ENCODE assay signal across 12 cellular contexts in genomic region chr5:53303105-53303504, GRCh38.
DNase-seq lines count a peak whose midpoint lies in the region; ATAC-seq and TF ChIP-seq lines count a peak whose summit lies in the region.
"Had no signal": no experiment of that assay in that cellular context is flagged by ENCODE, and none has a peak within 500 bp of the region (broad histone marks: within the 10 kb centered on the region; RNA-seq: fewer than 3 reads in every experiment).

No MANE protein-coding gene starts in this region.

- intact Hi-C loops in activated naive CD4-positive, alpha-beta T cell treated with anti-CD3 and anti-CD28 coated beads for 36 hours (cut with micrococcal nuclease) = loop anchor here (1.0 kb wide), 3 partner anchors 63 to 295 kb away; no protein-coding TSS in a partner anchor
- intact Hi-C loops in right lobe of liver (cut with DNase I) = no loop called here

- peaks cover 14% of the 10 kb centered on the region for H3K4me1 Mint-ChIP-seq in activated naive CD4-positive, alpha-beta T cell treated with anti-CD3 and anti-CD28 coated beads for 36 hours (ENCODE audit: low read depth)

- H3K4me3 ChIP-seq in fibroblast of mammary gland (ENCODE audit: control insufficient read depth, low read depth, low read length) = no peak overlapping the region
- H3K4me3 ChIP-seq in right lobe of liver = no peak overlapping the region

- 38% methylated on average over 1 of the region's 1 CpG for WGBS in right lobe of liver (ENCODE audit: insufficient coverage, low coverage, low lambda C conversion rate, missing lambda C conversion rate)

- no peaks in the 10 kb centered on the region for H3K36me3 ChIP-seq in right lobe of liver

- H3K27me3 Mint-ChIP-seq in activated naive CD4-positive, alpha-beta T cell treated with anti-CD3 and anti-CD28 coated beads for 36 hours (ENCODE audit: low read depth) = peaks cover 18% of the 10 kb centered on the region
- H3K27me3 Mint-ChIP-seq: activated CD4-positive, alpha-beta T cell treated with anti-CD3 and anti-CD28 coated beads, Interleukin-2, amount 10 ng/mL, durations not matched to agents 7 days and 5 days had no signal

- peaks cover 24% of the 10 kb centered on the region for H3K9me3 Mint-ChIP-seq in activated naive CD4-positive, alpha-beta T cell treated with anti-CD3 and anti-CD28 coated beads for 36 hours
- H3K9me3 Mint-ChIP-seq: activated CD4-positive, alpha-beta T cell treated with anti-CD3 and anti-CD28 coated beads, Interleukin-2, amount 10 ng/mL, durations not matched to agents 7 days and 5 days had no signal

- H3K27me3 ChIP-seq in right lobe of liver = no peaks in the 10 kb centered on the region

- H3K27ac Mint-ChIP-seq in activated naive CD4-positive, alpha-beta T cell treated with anti-CD3 and anti-CD28 coated beads for 36 hours = no peak overlapping the region
- H3K27ac Mint-ChIP-seq: activated CD4-positive, alpha-beta T cell treated with anti-CD3 and anti-CD28 coated beads, Interleukin-2, amount 10 ng/mL, durations not matched to agents 7 days and 5 days had no signal

- H3K27ac ChIP-seq in RWPE1 (no peak overlapping the region), right lobe of liver (no peak overlapping the region)

- no peak for TF ChIP-seq CTCF in RWPE1 (conservative IDR thresholded peaks at IDR 0.05; ENCODE audit: low read depth)
- no peak for TF ChIP-seq CTCF in fibroblast of mammary gland (conservative IDR thresholded peaks at IDR 0.05; ENCODE audit: control insufficient read depth, insufficient read depth, low read depth, low read length)
- no peak for TF ChIP-seq CTCF in right lobe of liver (IDR thresholded peaks at IDR 0.05)

- no peaks in the 10 kb centered on the region for H3K4me1 ChIP-seq in right lobe of liver

- POLR2A ChIA-PET in RWPE1 (lab: Yijun Ruan, JAX; ENCODE audit: low non-redundant PET) = no interaction called here

- no peak overlapping the region for H3K4me3 Mint-ChIP-seq in activated naive CD4-positive, alpha-beta T cell treated with anti-CD3 and anti-CD28 coated beads for 36 hours
- H3K4me3 Mint-ChIP-seq: activated CD4-positive, alpha-beta T cell treated with anti-CD3 and anti-CD28 coated beads, Interleukin-2, amount 10 ng/mL, durations not matched to agents 7 days and 5 days had no signal

- DNase-seq in activated naive CD4-positive, alpha-beta T cell treated with anti-CD3 and anti-CD28 coated beads for 36 hours = peak; percentile 22
- no peak for DNase-seq in activated naive CD4-positive, alpha-beta T cell treated with Interleukin-2 at 50 U/mL for 16 hours
- DNase-seq in RWPE1 (ENCODE audit: low spot score) = peak; percentile 96
- DNase-seq in fibroblast of mammary gland (ENCODE audit: low read depth) = peak; percentile 95
- DNase-seq in stromal cell of bone marrow (ENCODE audit: low read depth) = peak; percentile 57
- DNase-seq in right lobe of liver = no peak
- DNase-seq in NCI-H82 treated with DMSO at 0.1 percent for 48 hours (lab: John Stamatoyannopoulos, UW; ENCODE audit: unreplicated experiment) = no peak
- DNase-seq: activated CD4-positive, alpha-beta T cell treated with anti-CD3 and anti-CD28 coated beads, Interleukin-2, amount 10 ng/mL, durations not matched to agents 7 days and 5 days; amygdala; C1 segment of cervical spinal cord; stimulated activated CD4-positive, alpha-beta T cell treated with anti-CD3 and anti-CD28 coated beads, Interleukin-1b, Interleukin-23, amount 100 ng/mL, for 48 hours had no signal

- no peaks in the 10 kb centered on the region for H3K9me3 ChIP-seq in right lobe of liver

- no peak for TF ChIP-seq POLR2A in right lobe of liver (IDR thresholded peaks at IDR 0.05)

- CTCF ChIA-PET in activated naive CD4-positive, alpha-beta T cell treated with anti-CD3 and anti-CD28 coated beads for 36 hours (lab: Charles Lee) = no interaction called here
- CTCF ChIA-PET in RWPE1 (lab: Yijun Ruan, JAX) = no interaction called here

- ATAC-seq in HG03469 (IDR thresholded peaks at IDR 0.05; ENCODE audit: unreplicated experiment) (no peak), right lobe of liver (no peak)

- H3K36me3 Mint-ChIP-seq in activated naive CD4-positive, alpha-beta T cell treated with anti-CD3 and anti-CD28 coated beads for 36 hours (ENCODE audit: low read depth) = peaks cover 4% of the 10 kb centered on the region

Comparison
In these comparisons a context has a peak if more than half of its experiments do, and no peak if none do; other contexts are left out.
1. DNase-seq: peak in activated naive CD4-positive, alpha-beta T cell treated with anti-CD3 and anti-CD28 coated beads for 36 hours (single experiment), RWPE1 (single experiment), fibroblast of mammary gland (single experiment) and stromal cell of bone marrow (single experiment); none in activated naive CD4-positive, alpha-beta T cell treated with Interleukin-2 at 50 U/mL for 16 hours (single experiment), right lobe of liver (0 of 3) and NCI-H82 treated with DMSO at 0.1 percent for 48 hours (single experiment).